In the genomic region with DNA sequence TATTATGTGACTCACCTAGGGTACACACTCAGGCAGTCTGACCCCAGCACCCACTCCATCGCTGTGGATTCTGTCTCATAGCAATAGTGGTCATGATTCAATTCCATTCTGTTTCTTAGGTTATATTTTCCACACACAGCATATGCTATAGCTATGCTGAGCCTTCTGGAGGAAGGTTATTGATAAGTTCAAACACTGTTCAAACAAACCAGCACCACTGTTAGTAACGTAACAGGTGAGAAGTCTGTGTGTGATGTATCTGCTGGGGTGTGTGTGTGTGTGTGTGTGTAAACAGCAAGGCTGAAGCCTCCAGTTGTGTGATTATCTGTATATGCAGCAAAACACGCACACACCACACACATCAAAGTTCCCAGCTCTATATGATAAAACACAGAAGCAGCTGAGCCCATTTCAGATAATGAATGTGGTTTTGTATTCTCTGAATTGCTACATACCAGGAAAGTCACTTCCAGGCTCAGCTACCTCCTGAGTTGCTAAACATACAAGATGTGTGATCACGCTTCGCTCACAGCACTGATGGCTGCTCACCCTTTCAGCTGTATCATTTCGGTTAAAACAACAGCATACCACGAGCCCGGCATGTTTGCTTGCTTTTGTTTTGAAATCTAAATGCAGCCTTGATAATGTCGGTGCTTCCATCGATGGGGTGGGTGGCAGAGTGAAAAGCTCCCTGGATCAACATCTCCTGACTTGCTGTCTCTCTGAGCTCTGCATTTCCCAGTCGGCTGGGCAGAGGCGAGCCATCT, we compare ENCODE assay signal across 8 cellular contexts. TPM values are rescaled to one million over a fixed set of nuclear protein-coding genes. Genes with fewer than 3 reads are reported as not detected.
DNase-seq lines count a peak whose midpoint lies in the region; ATAC-seq and TF ChIP-seq lines count a peak whose summit lies in the region.

No MANE protein-coding gene starts in this region.

- TF ChIP-seq CTCF in Caco-2 (IDR thresholded peaks at IDR 0.05; ENCODE audit: insufficient read depth in 1 of 2, low read depth in 1 of 2, low read length in 1 of 2, severe bottlenecking in 1 of 2, unreplicated experiment in 1 of 2) (no peak), PC-9 (conservative IDR thresholded peaks at IDR 0.05) (no peak), nephron progenitor cell (IDR thresholded peaks at IDR 0.05) (no peak)

- H3K36me3 ChIP-seq in Caco-2 (ENCODE audit: control insufficient read depth, insufficient read depth, low read length) (no peaks in the 10 kb centered on the region), PC-9 (ENCODE audit: low read depth) (no peaks in the 10 kb centered on the region)

- H3K4me1 ChIP-seq in Caco-2 (peaks cover 50% of the 10 kb centered on the region), PC-9 (replicated peaks; ENCODE audit: insufficient read depth) (peaks cover 69% of the 10 kb centered on the region)

- H3K27me3 ChIP-seq in Caco-2 (replicated peaks; ENCODE audit: control insufficient read depth, insufficient read depth, low read length) (no peaks in the 10 kb centered on the region), PC-9 (ENCODE audit: insufficient read depth, low read depth) (no peaks in the 10 kb centered on the region)

- H3K4me1 Mint-ChIP-seq in Caco-2 (ENCODE audit: low read depth, unreplicated experiment) (peaks cover 40% of the 10 kb centered on the region), nephron progenitor cell (peaks cover 29% of the 10 kb centered on the region)

- H3K27me3 Mint-ChIP-seq in Caco-2 (ENCODE audit: insufficient read depth, unreplicated experiment) = no peaks in the 10 kb centered on the region
- peaks cover 29% of the 10 kb centered on the region for H3K27me3 Mint-ChIP-seq in nephron progenitor cell (ENCODE audit: low read depth, poor library complexity)

- peak overlapping the region; percentile 94 for H3K27ac ChIP-seq in PC-9
- peak overlapping the region; percentile 82 for H3K27ac ChIP-seq in angular gyrus (ENCODE audit: low read depth, low read length)

- peak overlapping the region; percentile 71 for H3K4me2 ChIP-seq in PC-9

- ATAC-seq in HG03571 (IDR thresholded peaks at IDR 0.05; ENCODE audit: unreplicated experiment) = no peak
- ATAC-seq in HG02623 (IDR thresholded peaks at IDR 0.05; ENCODE audit: unreplicated experiment) = no peak

- no peaks in the 10 kb centered on the region for H3K79me2 ChIP-seq in PC-9 (ENCODE audit: low read depth)

- H2AFZ ChIP-seq in PC-9 = no peak overlapping the region

- H3K4me3 ChIP-seq in Caco-2 (ENCODE audit: low read depth, low read length) = no peak overlapping the region
- H3K4me3 ChIP-seq in PC-9 = peak overlapping the region; percentile 3; the same call in 1 of the 2 replicates

- intact Hi-C loops in Caco-2 (cut with micrococcal nuclease; ENCODE audit: unreplicated experiment) = no loop called here
- intact Hi-C loops in PC-9 (cut with micrococcal nuclease; ENCODE audit: unreplicated experiment) = no loop called here

- BruUV-seq in Caco-2 (replicated peaks; lab: Mats Ljungman, UMichigan) = TSS peak; percentile 79
- TSS peak; percentile 48 for BruUV-seq in PC-9 (replicated peaks; lab: Mats Ljungman, UMichigan)

- DNase-seq in Caco-2 = no peak
- no peak for DNase-seq in PC-9
- no peak for DNase-seq in nephron progenitor cell
- no peak for DNase-seq in NCI-H187 treated with DMSO at 0.1 percent for 48 hours (lab: John Stamatoyannopoulos, UW)
- DNase-seq in NCI-H2029 treated with DMSO at 0.1 percent for 48 hours (lab: John Stamatoyannopoulos, UW) = no peak

- H3K4me3 Mint-ChIP-seq in Caco-2 (ENCODE audit: unreplicated experiment) = peak overlapping the region; percentile 8
- no peak overlapping the region for H3K4me3 Mint-ChIP-seq in nephron progenitor cell

- H3F3A ChIP-seq in PC-9 (ENCODE audit: insufficient read depth, low read depth) = peaks cover 39% of the 10 kb centered on the region

- no peaks in the 10 kb centered on the region for H4K20me1 ChIP-seq in PC-9 (ENCODE audit: insufficient read depth)

- CTCF ChIA-PET in Caco-2 (lab: Charles Lee) (interaction anchor here (0.7 to 1.9 kb wide), 3 partner anchors 54 to 81 kb away, joined by 3 to 12 read pairs (median 3); no protein-coding TSS in a partner anchor), PC-9 (lab: Charles Lee) (no interaction called here)

- no peaks in the 10 kb centered on the region for H3K9me3 ChIP-seq in Caco-2
- no peaks in the 10 kb centered on the region for H3K9me3 ChIP-seq in PC-9 (ENCODE audit: insufficient read depth, low read depth)

- H3K27ac Mint-ChIP-seq in Caco-2 (ENCODE audit: unreplicated experiment) = peak overlapping the region; percentile 81
- peak overlapping the region; percentile 72 for H3K27ac Mint-ChIP-seq in nephron progenitor cell

- H3K36me3 Mint-ChIP-seq in Caco-2 (ENCODE audit: insufficient read depth, unreplicated experiment) (peaks cover 16% of the 10 kb centered on the region), nephron progenitor cell (ENCODE audit: low read depth) (no peaks in the 10 kb centered on the region)

- H3K9me2 ChIP-seq in PC-9 (ENCODE audit: insufficient read depth) = no peaks in the 10 kb centered on the region

- POLR2A ChIA-PET in Caco-2 (lab: Charles Lee) (interaction anchor here (0.5 to 2.1 kb wide), 5 partner anchors 11 to 349 kb away, joined by 3 to 6 read pairs (median 3); a partner anchor contains a TSS), PC-9 (lab: Charles Lee; ENCODE audit: unreplicated experiment) (no interaction called here)

- H3K9me3 Mint-ChIP-seq in Caco-2 (ENCODE audit: unreplicated experiment) = no peaks in the 10 kb centered on the region
- no peaks in the 10 kb centered on the region for H3K9me3 Mint-ChIP-seq in nephron progenitor cell

RNA-seq across cellular contexts. Expression of a gene that starts 6.8 kb away (rescaled TPM):
- total RNA-seq in Caco-2 (2022) = 19.4 and 21.2 TPM in 2 replicates
- total RNA-seq in PC-9 (2021) = 1.5 and 1.9 TPM in 2 replicates

RNA-seq across cellular contexts. Expression of a gene that starts 11.6 kb away (rescaled TPM):
- total RNA-seq in Caco-2 (2022) (66.2 and 67.8 TPM in 2 replicates), PC-9 (2021) (19.6 and 23.2 TPM in 2 replicates)
